In the genomic region with DNA sequence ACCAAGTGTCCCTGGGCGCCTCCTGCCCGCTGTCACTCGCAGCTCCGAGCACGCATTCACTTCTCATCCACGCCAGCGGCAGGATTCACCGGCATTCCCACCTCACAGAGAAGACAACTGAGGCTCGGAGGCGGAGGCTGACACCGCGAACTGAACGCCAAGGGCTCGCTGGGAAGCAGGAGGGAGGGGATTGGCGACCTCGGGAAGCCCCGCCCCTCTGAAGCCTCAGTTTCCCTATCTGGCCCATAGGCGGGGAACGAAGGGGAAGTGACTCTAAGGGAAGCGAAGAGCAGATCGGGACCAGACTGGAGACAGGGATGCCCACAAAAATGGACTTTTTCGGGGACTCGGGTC, we compare ENCODE assay signal across 8 cellular contexts. TPM values are rescaled to one million over a fixed set of nuclear protein-coding genes. Genes with fewer than 3 reads are reported as not detected.
DNase-seq lines count a peak whose midpoint lies in the region; ATAC-seq and TF ChIP-seq lines count a peak whose summit lies in the region.

No MANE protein-coding gene starts in this region.

- peaks cover 18% of the 10 kb centered on the region for H3K27me3 Mint-ChIP-seq in WTC11 (ENCODE audit: low read depth)
- H3K27me3 Mint-ChIP-seq in glutamatergic neuron (ENCODE audit: unreplicated experiment): peaks cover 19% of the 10 kb centered on the region
- H3K27me3 Mint-ChIP-seq in osteocyte (ENCODE audit: unreplicated experiment): no peaks in the 10 kb centered on the region

- peak overlapping the region; percentile 92 for H3K27ac Mint-ChIP-seq in WTC11
- H3K27ac Mint-ChIP-seq in glutamatergic neuron (ENCODE audit: unreplicated experiment): peak overlapping the region; percentile 96
- H3K27ac Mint-ChIP-seq in osteocyte (ENCODE audit: unreplicated experiment): peak overlapping the region; percentile 100

- H3K4me1 Mint-ChIP-seq in WTC11: peaks cover 12% of the 10 kb centered on the region
- H3K4me1 Mint-ChIP-seq in glutamatergic neuron (ENCODE audit: low read depth, unreplicated experiment): peaks cover 19% of the 10 kb centered on the region
- peaks cover 19% of the 10 kb centered on the region for H3K4me1 Mint-ChIP-seq in osteocyte (ENCODE audit: unreplicated experiment)

- CTCF ChIA-PET in WTC11 (lab: Charles Lee): interaction anchor here (0.6 to 0.9 kb wide), 2 partner anchors 99 to 124 kb away, joined by 4 read pairs; no protein-coding TSS in a partner anchor

- DNase-seq in DMS53 (lab: John Stamatoyannopoulos, UW) (peak; percentile 50), DMS53 treated with DMSO at 0.1 percent for 48 hours (lab: John Stamatoyannopoulos, UW; ENCODE audit: unreplicated experiment) (no peak), WTC11 (ENCODE audit: low spot score) (peak; percentile 44), glutamatergic neuron (peak; percentile 51), osteocyte (ENCODE audit: extremely low spot score, unreplicated experiment) (no peak), NCI-H524 (lab: John Stamatoyannopoulos, UW) (no peak), 8988T (no peak)

- POLR2A ChIA-PET in WTC11 (lab: Charles Lee): interaction anchor here (1.0 to 1.2 kb wide), 2 partner anchors 10 to 57 kb away, joined by 3 to 5 read pairs; partner anchors contain the start of genes SAFB and SAFB2

- TF ChIP-seq CTCF in WTC11 (IDR thresholded peaks at IDR 0.05) (no peak), glutamatergic neuron (IDR thresholded peaks at IDR 0.05; ENCODE audit: partially characterized antibody, unreplicated experiment) (no peak), osteocyte (IDR thresholded peaks at IDR 0.05) (no peak)

- H3K9me3 Mint-ChIP-seq in WTC11 (no peaks in the 10 kb centered on the region), glutamatergic neuron (ENCODE audit: unreplicated experiment) (peaks cover 20% of the 10 kb centered on the region), osteocyte (ENCODE audit: unreplicated experiment) (no peaks in the 10 kb centered on the region)

- H3K4me3 Mint-ChIP-seq in WTC11 (peak overlapping the region; percentile 99), glutamatergic neuron (ENCODE audit: unreplicated experiment) (peak overlapping the region; percentile 98), osteocyte (ENCODE audit: unreplicated experiment) (peak overlapping the region; percentile 91)

- ATAC-seq in WTC11 (peak; percentile 25), GM18861 (IDR thresholded peaks at IDR 0.05; ENCODE audit: unreplicated experiment) (no peak)

- H3K36me3 Mint-ChIP-seq in WTC11 (no peaks in the 10 kb centered on the region), glutamatergic neuron (ENCODE audit: unreplicated experiment) (peaks cover 5% of the 10 kb centered on the region), osteocyte (ENCODE audit: unreplicated experiment) (peaks cover 2% of the 10 kb centered on the region)

TF ChIP-seq in WTC11, 78 proteins besides CTCF, POLR2A, EP300 and RAD21:
- TF ChIP-seq ERG (CRISPR knock-in tag; IDR thresholded peaks at IDR 0.05): no peak
- TF ChIP-seq, protein P1, sequence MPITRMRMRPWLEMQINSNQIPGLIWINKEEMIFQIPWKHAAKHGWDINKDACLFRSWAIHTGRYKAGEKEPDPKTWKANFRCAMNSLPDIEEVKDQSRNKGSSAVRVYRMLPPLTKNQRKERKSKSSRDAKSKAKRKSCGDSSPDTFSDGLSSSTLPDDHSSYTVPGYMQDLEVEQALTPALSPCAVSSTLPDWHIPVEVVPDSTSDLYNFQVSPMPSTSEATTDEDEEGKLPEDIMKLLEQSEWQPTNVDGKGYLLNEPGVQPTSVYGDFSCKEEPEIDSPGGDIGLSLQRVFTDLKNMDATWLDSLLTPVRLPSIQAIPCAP (CRISPR knock-in tag; IDR thresholded peaks at IDR 0.05): peak; percentile 8; the same call in 1 of the 2 replicates

RNA-seq across cellular contexts. Expression of gene MICOS13, which starts 0.3 kb away (rescaled TPM):
- 30.0 to 32.8 TPM (median 32.5 TPM) in 3 replicates for total RNA-seq in WTC11 (2021)
- total RNA-seq in glutamatergic neuron (ENCODE audit: unreplicated experiment): 22.8 TPM
- total RNA-seq in osteocyte: 59.1 and 60.7 TPM in 2 replicates

RNA-seq across cellular contexts. Expression of gene HSD11B1L, which starts 0.8 kb away (rescaled TPM):
- total RNA-seq in WTC11 (2021): 11.8 to 19.1 TPM (median 15.5 TPM) in 3 replicates
- total RNA-seq in glutamatergic neuron (ENCODE audit: unreplicated experiment): 64.4 TPM
- total RNA-seq in osteocyte: 9.7 and 10.7 TPM in 2 replicates

RNA-seq across cellular contexts. Expression of gene RPL36, which starts 10.0 kb away (rescaled TPM):
- 1,080 to 1,240 TPM (median 1,178 TPM) in 3 replicates for total RNA-seq in WTC11 (2021)
- 514 TPM for total RNA-seq in glutamatergic neuron (ENCODE audit: unreplicated experiment)
- 716 and 728 TPM in 2 replicates for total RNA-seq in osteocyte

RNA-seq across cellular contexts. Expression of gene LONP1, which starts 39.9 kb away (rescaled TPM):
- total RNA-seq in WTC11 (2021) (171 to 186 TPM (median 180 TPM) in 3 replicates), glutamatergic neuron (ENCODE audit: unreplicated experiment) (98.5 TPM), osteocyte (90.3 and 93.9 TPM in 2 replicates)

RNA-seq across cellular contexts. Expression of gene CATSPERD, which starts 40.4 kb away (rescaled TPM):
- total RNA-seq in WTC11 (2021) (0.50 TPM in 1 of 3 replicates, not detected in the others), glutamatergic neuron (ENCODE audit: unreplicated experiment) (not detected), osteocyte (not detected in 2 replicates)

Comparison
In these comparisons a context has a peak if more than half of its experiments do, and no peak if none do; other contexts are left out.
1. DNase-seq: peak in DMS53 (single experiment), WTC11 (single experiment) and glutamatergic neuron (single experiment); none in DMS53 treated with DMSO at 0.1 percent for 48 hours (single experiment), osteocyte (single experiment), NCI-H524 (0 of 2) and 8988T (single experiment).
2. Peak in every context shown above with its lines, with median percentiles within 50 percentile points of each other: H3K27ac Mint-ChIP-seq and H3K4me3 Mint-ChIP-seq.